ENCODE assay signal across 1 cellular context in genomic region chr10:100345570-100346330, GRCh38.
TF ChIP-seq lines count a peak whose summit lies in the region.

No MANE protein-coding gene starts in this region.

TF ChIP-seq in HepG2, 621 proteins besides CTCF, POLR2A, EP300 and RAD21 (continues in another document):
- TF ChIP-seq MEIS2 (CRISPR knock-in tag; IDR thresholded peaks at IDR 0.05), result peak; percentile 66; the same call in 1 of the 2 replicates
- no peak for TF ChIP-seq RAD51 (IDR thresholded peaks at IDR 0.05; ENCODE audit: borderline replicate concordance)
- 0 out of 2 replicates have a peak, but pooled peaks have one; percentile 8 for TF ChIP-seq ZNF292 (CRISPR knock-in tag; IDR thresholded peaks at IDR 0.05; ENCODE audit: borderline replicate concordance, low read depth)
- TF ChIP-seq ONECUT2 (CRISPR knock-in tag; IDR thresholded peaks at IDR 0.05), result no peak
- TF ChIP-seq SALL1 (CRISPR knock-in tag; IDR thresholded peaks at IDR 0.05), result peak; percentile 54; the same call in 1 of the 2 replicates
- no peak for TF ChIP-seq ZNF484 (CRISPR knock-in tag; IDR thresholded peaks at IDR 0.05; ENCODE audit: borderline replicate concordance, low read depth)
- peak; percentile 63; the same call in 1 of the 2 replicates for TF ChIP-seq ZNF264 (CRISPR knock-in tag; IDR thresholded peaks at IDR 0.05)
- TF ChIP-seq ZNF350 (CRISPR knock-in tag; IDR thresholded peaks at IDR 0.05; ENCODE audit: borderline replicate concordance, low read depth), result 0 out of 2 replicates have a peak, but pooled peaks have one; percentile 22
- no peak for TF ChIP-seq ZNF235 (CRISPR knock-in tag; IDR thresholded peaks at IDR 0.05; ENCODE audit: borderline replicate concordance)
- TF ChIP-seq AFF4 (CRISPR knock-in tag; IDR thresholded peaks at IDR 0.05), result no peak
- peak; percentile 70; the same call in 1 of the 2 replicates for TF ChIP-seq GATA4 (IDR thresholded peaks at IDR 0.05; ENCODE audit: borderline replicate concordance, low read depth)
- TF ChIP-seq, protein P1, sequence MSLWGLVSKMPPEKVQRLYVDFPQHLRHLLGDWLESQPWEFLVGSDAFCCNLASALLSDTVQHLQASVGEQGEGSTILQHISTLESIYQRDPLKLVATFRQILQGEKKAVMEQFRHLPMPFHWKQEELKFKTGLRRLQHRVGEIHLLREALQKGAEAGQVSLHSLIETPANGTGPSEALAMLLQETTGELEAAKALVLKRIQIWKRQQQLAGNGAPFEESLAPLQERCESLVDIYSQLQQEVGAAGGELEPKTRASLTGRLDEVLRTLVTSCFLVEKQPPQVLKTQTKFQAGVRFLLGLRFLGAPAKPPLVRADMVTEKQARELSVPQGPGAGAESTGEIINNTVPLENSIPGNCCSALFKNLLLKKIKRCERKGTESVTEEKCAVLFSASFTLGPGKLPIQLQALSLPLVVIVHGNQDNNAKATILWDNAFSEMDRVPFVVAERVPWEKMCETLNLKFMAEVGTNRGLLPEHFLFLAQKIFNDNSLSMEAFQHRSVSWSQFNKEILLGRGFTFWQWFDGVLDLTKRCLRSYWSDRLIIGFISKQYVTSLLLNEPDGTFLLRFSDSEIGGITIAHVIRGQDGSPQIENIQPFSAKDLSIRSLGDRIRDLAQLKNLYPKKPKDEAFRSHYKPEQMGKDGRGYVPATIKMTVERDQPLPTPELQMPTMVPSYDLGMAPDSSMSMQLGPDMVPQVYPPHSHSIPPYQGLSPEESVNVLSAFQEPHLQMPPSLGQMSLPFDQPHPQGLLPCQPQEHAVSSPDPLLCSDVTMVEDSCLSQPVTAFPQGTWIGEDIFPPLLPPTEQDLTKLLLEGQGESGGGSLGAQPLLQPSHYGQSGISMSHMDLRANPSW (CRISPR knock-in tag; IDR thresholded peaks at IDR 0.05; ENCODE audit: borderline replicate concordance), result 0 out of 2 replicates have a peak, but pooled peaks have one; percentile 17
- 0 out of 2 replicates have a peak, but pooled peaks have one; percentile 11 for TF ChIP-seq FOXA3 (CRISPR knock-in tag; IDR thresholded peaks at IDR 0.05)
- TF ChIP-seq DBP (CRISPR knock-in tag; IDR thresholded peaks at IDR 0.05; ENCODE audit: not compliant biosample characterization), result peak; percentile 55
- peak; percentile 47; the same call in 1 of the 2 replicates for TF ChIP-seq SP4 (CRISPR knock-in tag; IDR thresholded peaks at IDR 0.05)
- TF ChIP-seq, protein P2, sequence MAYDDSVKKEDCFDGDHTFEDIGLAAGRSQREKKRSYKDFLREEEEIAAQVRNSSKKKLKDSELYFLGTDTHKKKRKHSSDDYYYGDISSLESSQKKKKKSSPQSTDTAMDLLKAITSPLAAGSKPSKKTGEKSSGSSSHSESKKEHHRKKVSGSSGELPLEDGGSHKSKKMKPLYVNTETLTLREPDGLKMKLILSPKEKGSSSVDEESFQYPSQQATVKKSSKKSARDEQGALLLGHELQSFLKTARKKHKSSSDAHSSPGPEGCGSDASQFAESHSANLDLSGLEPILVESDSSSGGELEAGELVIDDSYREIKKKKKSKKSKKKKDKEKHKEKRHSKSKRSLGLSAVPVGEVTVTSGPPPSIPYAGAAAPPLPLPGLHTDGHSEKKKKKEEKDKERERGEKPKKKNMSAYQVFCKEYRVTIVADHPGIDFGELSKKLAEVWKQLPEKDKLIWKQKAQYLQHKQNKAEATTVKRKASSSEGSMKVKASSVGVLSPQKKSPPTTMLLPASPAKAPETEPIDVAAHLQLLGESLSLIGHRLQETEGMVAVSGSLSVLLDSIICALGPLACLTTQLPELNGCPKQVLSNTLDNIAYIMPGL (CRISPR knock-in tag; IDR thresholded peaks at IDR 0.05; ENCODE audit: borderline replicate concordance in 1 of 2, low read depth in 1 of 2), result 0 out of 4 replicates have a peak, but pooled peaks of 1 of the 2 experiments have one; percentile 38
- no peak for TF ChIP-seq TFAP4 (IDR thresholded peaks at IDR 0.05; ENCODE audit: borderline replicate concordance, low read depth)
- no peak for TF ChIP-seq SATB2 (CRISPR knock-in tag; IDR thresholded peaks at IDR 0.05)
- peak; percentile 4; the same call in 1 of the 2 replicates for TF ChIP-seq STAG1 (CRISPR knock-in tag; IDR thresholded peaks at IDR 0.05)
- TF ChIP-seq FOXJ3 (CRISPR knock-in tag; IDR thresholded peaks at IDR 0.05; ENCODE audit: borderline replicate concordance), result 0 out of 2 replicates have a peak, but pooled peaks have one; percentile 38
- peak; percentile 90 for TF ChIP-seq ZFP90 (CRISPR knock-in tag; IDR thresholded peaks at IDR 0.05; ENCODE audit: borderline replicate concordance)
- TF ChIP-seq, protein P3, sequence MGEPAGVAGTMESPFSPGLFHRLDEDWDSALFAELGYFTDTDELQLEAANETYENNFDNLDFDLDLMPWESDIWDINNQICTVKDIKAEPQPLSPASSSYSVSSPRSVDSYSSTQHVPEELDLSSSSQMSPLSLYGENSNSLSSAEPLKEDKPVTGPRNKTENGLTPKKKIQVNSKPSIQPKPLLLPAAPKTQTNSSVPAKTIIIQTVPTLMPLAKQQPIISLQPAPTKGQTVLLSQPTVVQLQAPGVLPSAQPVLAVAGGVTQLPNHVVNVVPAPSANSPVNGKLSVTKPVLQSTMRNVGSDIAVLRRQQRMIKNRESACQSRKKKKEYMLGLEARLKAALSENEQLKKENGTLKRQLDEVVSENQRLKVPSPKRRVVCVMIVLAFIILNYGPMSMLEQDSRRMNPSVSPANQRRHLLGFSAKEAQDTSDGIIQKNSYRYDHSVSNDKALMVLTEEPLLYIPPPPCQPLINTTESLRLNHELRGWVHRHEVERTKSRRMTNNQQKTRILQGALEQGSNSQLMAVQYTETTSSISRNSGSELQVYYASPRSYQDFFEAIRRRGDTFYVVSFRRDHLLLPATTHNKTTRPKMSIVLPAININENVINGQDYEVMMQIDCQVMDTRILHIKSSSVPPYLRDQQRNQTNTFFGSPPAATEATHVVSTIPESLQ (CRISPR knock-in tag; conservative IDR thresholded peaks at IDR 0.05), result no peak
- TF ChIP-seq MBNL3 (CRISPR knock-in tag; conservative IDR thresholded peaks at IDR 0.05), result no peak
- TF ChIP-seq KMT2B (CRISPR knock-in tag; IDR thresholded peaks at IDR 0.05), result no peak
- TF ChIP-seq NCOA1 (CRISPR knock-in tag; IDR thresholded peaks at IDR 0.05), result 0 out of 2 replicates have a peak, but pooled peaks have one; percentile 14
- TF ChIP-seq, protein P4, sequence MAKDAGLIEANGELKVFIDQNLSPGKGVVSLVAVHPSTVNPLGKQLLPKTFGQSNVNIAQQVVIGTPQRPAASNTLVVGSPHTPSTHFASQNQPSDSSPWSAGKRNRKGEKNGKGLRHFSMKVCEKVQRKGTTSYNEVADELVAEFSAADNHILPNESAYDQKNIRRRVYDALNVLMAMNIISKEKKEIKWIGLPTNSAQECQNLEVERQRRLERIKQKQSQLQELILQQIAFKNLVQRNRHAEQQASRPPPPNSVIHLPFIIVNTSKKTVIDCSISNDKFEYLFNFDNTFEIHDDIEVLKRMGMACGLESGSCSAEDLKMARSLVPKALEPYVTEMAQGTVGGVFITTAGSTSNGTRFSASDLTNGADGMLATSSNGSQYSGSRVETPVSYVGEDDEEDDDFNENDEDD (CRISPR knock-in tag; IDR thresholded peaks at IDR 0.05; ENCODE audit: borderline replicate concordance), result no peak
- no peak for TF ChIP-seq HNF4G (IDR thresholded peaks at IDR 0.05; ENCODE audit: borderline replicate concordance, low read depth, low read length)
- no peak for TF ChIP-seq HNF4G (CRISPR knock-in tag; IDR thresholded peaks at IDR 0.05; ENCODE audit: borderline replicate concordance, low read depth)
- no peak; the same call in 1 of the 2 replicates for TF ChIP-seq REPIN1 (CRISPR knock-in tag; IDR thresholded peaks at IDR 0.05; ENCODE audit: borderline replicate concordance, low read depth)
- no peak for TF ChIP-seq NR3C1 (CRISPR knock-in tag; IDR thresholded peaks at IDR 0.05)
- TF ChIP-seq NFRKB (IDR thresholded peaks at IDR 0.05), result no peak
- TF ChIP-seq TBX2 (CRISPR knock-in tag; IDR thresholded peaks at IDR 0.05; ENCODE audit: borderline replicate concordance), result peak; percentile 37; the same call in 1 of the 2 replicates
- no peak for TF ChIP-seq HOXA9 (CRISPR knock-in tag; IDR thresholded peaks at IDR 0.05; ENCODE audit: borderline replicate concordance)
- TF ChIP-seq, protein P5, sequence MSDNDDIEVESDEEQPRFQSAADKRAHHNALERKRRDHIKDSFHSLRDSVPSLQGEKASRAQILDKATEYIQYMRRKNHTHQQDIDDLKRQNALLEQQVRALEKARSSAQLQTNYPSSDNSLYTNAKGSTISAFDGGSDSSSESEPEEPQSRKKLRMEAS (IDR thresholded peaks at IDR 0.05), result 0 out of 2 replicates have a peak, but pooled peaks have one; percentile 26
- peak; percentile 50; the same call in 1 of the 2 replicates for TF ChIP-seq ZMYM4 (CRISPR knock-in tag; IDR thresholded peaks at IDR 0.05)
- TF ChIP-seq ZNF749 (CRISPR knock-in tag; IDR thresholded peaks at IDR 0.05; ENCODE audit: borderline replicate concordance), result no peak
- TF ChIP-seq ZNF230 (CRISPR knock-in tag; IDR thresholded peaks at IDR 0.05), result 0 out of 2 replicates have a peak, but pooled peaks have one; percentile 38
- no peak for TF ChIP-seq DNMT1 (CRISPR knock-in tag; IDR thresholded peaks at IDR 0.05)
- TF ChIP-seq CENPT (CRISPR knock-in tag; IDR thresholded peaks at IDR 0.05; ENCODE audit: low read depth), result no peak
- TF ChIP-seq, protein P6, sequence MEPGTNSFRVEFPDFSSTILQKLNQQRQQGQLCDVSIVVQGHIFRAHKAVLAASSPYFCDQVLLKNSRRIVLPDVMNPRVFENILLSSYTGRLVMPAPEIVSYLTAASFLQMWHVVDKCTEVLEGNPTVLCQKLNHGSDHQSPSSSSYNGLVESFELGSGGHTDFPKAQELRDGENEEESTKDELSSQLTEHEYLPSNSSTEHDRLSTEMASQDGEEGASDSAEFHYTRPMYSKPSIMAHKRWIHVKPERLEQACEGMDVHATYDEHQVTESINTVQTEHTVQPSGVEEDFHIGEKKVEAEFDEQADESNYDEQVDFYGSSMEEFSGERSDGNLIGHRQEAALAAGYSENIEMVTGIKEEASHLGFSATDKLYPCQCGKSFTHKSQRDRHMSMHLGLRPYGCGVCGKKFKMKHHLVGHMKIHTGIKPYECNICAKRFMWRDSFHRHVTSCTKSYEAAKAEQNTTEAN (CRISPR knock-in tag; conservative IDR thresholded peaks at IDR 0.05), result 0 out of 2 replicates have a peak, but pooled peaks have one; percentile 40
- TF ChIP-seq, protein P7, sequence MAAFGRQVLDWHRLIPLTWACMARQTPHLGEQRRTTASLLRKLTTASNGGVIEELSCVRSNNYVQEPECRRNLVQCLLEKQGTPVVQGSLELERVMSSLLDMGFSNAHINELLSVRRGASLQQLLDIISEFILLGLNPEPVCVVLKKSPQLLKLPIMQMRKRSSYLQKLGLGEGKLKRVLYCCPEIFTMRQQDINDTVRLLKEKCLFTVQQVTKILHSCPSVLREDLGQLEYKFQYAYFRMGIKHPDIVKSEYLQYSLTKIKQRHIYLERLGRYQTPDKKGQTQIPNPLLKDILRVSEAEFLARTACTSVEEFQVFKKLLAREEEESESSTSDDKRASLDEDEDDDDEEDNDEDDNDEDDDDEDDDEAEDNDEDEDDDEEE (CRISPR knock-in tag; IDR thresholded peaks at IDR 0.05), result peak; percentile 80; the same call in 1 of the 2 replicates
- TF ChIP-seq SIX4 (CRISPR knock-in tag; IDR thresholded peaks at IDR 0.05), result no peak
- no peak for TF ChIP-seq NFKB2 (CRISPR knock-in tag; IDR thresholded peaks at IDR 0.05; ENCODE audit: borderline replicate concordance)
